ENCODE assay signal across 22 cellular contexts in genomic region chr13:84867246-84867645, GRCh38.
DNase-seq lines count a peak whose midpoint lies in the region; ATAC-seq and TF ChIP-seq lines count a peak whose summit lies in the region.
"Had no signal": no experiment of that assay in that cellular context is flagged by ENCODE, and none has a peak within 500 bp of the region (broad histone marks: within the 10 kb centered on the region; RNA-seq: fewer than 3 reads in every experiment).

No MANE protein-coding gene starts in this region.

- TF ChIP-seq POLR2A in breast epithelium (IDR thresholded peaks at IDR 0.05), result no peak

- no peak for ATAC-seq in HG03378 (IDR thresholded peaks at IDR 0.05; ENCODE audit: unreplicated experiment)
- ATAC-seq: activated CD8-positive, alpha-beta T cell treated with anti-CD3 and anti-CD28 coated beads for 36 hours; heart left ventricle; upper lobe of right lung had no signal

- H3K27ac Mint-ChIP-seq in MCF 10A (ENCODE audit: low read depth, unreplicated experiment), result no peak overlapping the region
- no peak overlapping the region for H3K27ac Mint-ChIP-seq in immature natural killer cell
- H3K27ac Mint-ChIP-seq: activated CD8-positive, alpha-beta T cell treated with anti-CD3 and anti-CD28 coated beads for 36 hours had no signal

- H3K27me3 Mint-ChIP-seq in MCF 10A (ENCODE audit: insufficient read depth, unreplicated experiment) (no peaks in the 10 kb centered on the region), immature natural killer cell (ENCODE audit: low read depth in 3 of 3) (peaks cover 0 to 1% (median 0%) of the 10 kb centered on the region in 3 donors)
- H3K27me3 Mint-ChIP-seq: activated CD8-positive, alpha-beta T cell treated with anti-CD3 and anti-CD28 coated beads for 36 hours had no signal

- DNase-seq in MCF 10A (ENCODE audit: unreplicated experiment), result peak; percentile 42
- DNase-seq in breast epithelium (ENCODE audit: low spot score in 2 of 2), result no peak
- DNase-seq in PC-9, result no peak
- peak; percentile 13 for DNase-seq in epithelial cell of proximal tubule (ENCODE audit: low read depth)
- DNase-seq in immature natural killer cell, result no peak
- DNase-seq in GM10248 (ENCODE audit: extremely low spot score), result no peak
- DNase-seq in NCI-H2081 treated with DMSO at 0.1 percent for 48 hours (lab: John Stamatoyannopoulos, UW), result no peak
- DNase-seq: activated CD4-positive, CD25-positive, alpha-beta regulatory T cell; activated CD8-positive, alpha-beta T cell treated with anti-CD3 and anti-CD28 coated beads for 36 hours; activated T-cell treated with anti-CD3 and anti-CD28 coated beads, Interleukin-2, amount 50 U/mL, for 1 hour; DND-41; heart left ventricle; KBM-7; MV-4-11; NCI-H187; NCI-H446; substantia nigra; T1000; upper lobe of right lung had no signal

- no peak overlapping the region for H3K27ac ChIP-seq in breast epithelium
- H3K27ac ChIP-seq in PC-9, result no peak overlapping the region
- H3K27ac ChIP-seq: heart left ventricle, RWPE1, upper lobe of right lung had no signal

- H3K27me3 ChIP-seq in breast epithelium (no peaks in the 10 kb centered on the region), PC-9 (ENCODE audit: insufficient read depth, low read depth) (no peaks in the 10 kb centered on the region)
- H3K27me3 ChIP-seq: heart left ventricle, upper lobe of right lung had no signal

- POLR2A ChIA-PET in MCF 10A (lab: Yijun Ruan, JAX), result no interaction called here
- POLR2A ChIA-PET in PC-9 (lab: Charles Lee; ENCODE audit: unreplicated experiment), result no interaction called here
- POLR2A ChIA-PET in GM10248 (lab: Yijun Ruan, JAX), result no interaction called here

- no peak overlapping the region for H3K4me3 ChIP-seq in breast epithelium
- no peak overlapping the region for H3K4me3 ChIP-seq in PC-9
- H3K4me3 ChIP-seq in epithelial cell of proximal tubule (ENCODE audit: low read depth, low read length), result no peak overlapping the region
- H3K4me3 ChIP-seq: heart left ventricle, upper lobe of right lung had no signal

- H3K4me3 Mint-ChIP-seq in MCF 10A (ENCODE audit: unreplicated experiment) (no peak overlapping the region), immature natural killer cell (no peak overlapping the region)
- H3K4me3 Mint-ChIP-seq: activated CD8-positive, alpha-beta T cell treated with anti-CD3 and anti-CD28 coated beads for 36 hours; neural crest cell had no signal

- CTCF ChIA-PET in MCF 10A (lab: Yijun Ruan, JAX) (interaction anchor here (0.8 kb wide), 1 partner anchor 14 kb away, joined by 3 read pairs; no protein-coding TSS in a partner anchor), PC-9 (lab: Charles Lee) (interaction anchor here (0.7 kb wide), 1 partner anchor 23 kb away, joined by 3 read pairs; no protein-coding TSS in a partner anchor), GM10248 (lab: Yijun Ruan, JAX) (no interaction called here)

- H3K9me3 Mint-ChIP-seq in MCF 10A (ENCODE audit: unreplicated experiment) (no peaks in the 10 kb centered on the region), immature natural killer cell (peaks cover 0 to 26% (median 4%) of the 10 kb centered on the region in 6 donors)

- no peaks in the 10 kb centered on the region for H3F3A ChIP-seq in PC-9 (ENCODE audit: insufficient read depth, low read depth)

- H2AFZ ChIP-seq in PC-9, result peak overlapping the region; percentile 44; the same call in 1 of the 2 replicates

- intact Hi-C loops in MCF 10A (cut with micrococcal nuclease) (no loop called here), breast epithelium (cut with DNase I; ENCODE audit: low total_unique reads) (no loop called here), PC-9 (cut with micrococcal nuclease; ENCODE audit: unreplicated experiment) (no loop called here)

- no peaks in the 10 kb centered on the region; the same call in 1 of the 2 replicates for H4K20me1 ChIP-seq in PC-9 (ENCODE audit: insufficient read depth)

- H3K4me1 ChIP-seq in breast epithelium, result no peaks in the 10 kb centered on the region
- no peaks in the 10 kb centered on the region for H3K4me1 ChIP-seq in PC-9 (replicated peaks; ENCODE audit: insufficient read depth)
- H3K4me1 ChIP-seq: heart left ventricle, upper lobe of right lung had no signal

- no peaks in the 10 kb centered on the region for H3K79me2 ChIP-seq in PC-9 (ENCODE audit: low read depth)

- TF ChIP-seq CTCF in MCF 10A (IDR thresholded peaks at IDR 0.05; ENCODE audit: unreplicated experiment), result no peak
- no peak for TF ChIP-seq CTCF in breast epithelium (IDR thresholded peaks at IDR 0.05)
- no peak for TF ChIP-seq CTCF in PC-9 (conservative IDR thresholded peaks at IDR 0.05)
- TF ChIP-seq CTCF in epithelial cell of proximal tubule (conservative IDR thresholded peaks at IDR 0.05; ENCODE audit: low read depth, low read length), result no peak
- TF ChIP-seq CTCF in GM10248 (IDR thresholded peaks at IDR 0.05; ENCODE audit: control extremely low read depth, extremely low read depth, low read depth, missing control alignments), result no peak

- H3K9me2 ChIP-seq in PC-9 (ENCODE audit: insufficient read depth), result no peaks in the 10 kb centered on the region

- no TSS peak for BruUV-seq in MCF 10A (replicated peaks; lab: Mats Ljungman, UMichigan)
- no TSS peak for BruUV-seq in PC-9 (replicated peaks; lab: Mats Ljungman, UMichigan)

- H3K9me3 ChIP-seq in breast epithelium (no peaks in the 10 kb centered on the region), PC-9 (ENCODE audit: insufficient read depth, low read depth) (no peaks in the 10 kb centered on the region)
- H3K9me3 ChIP-seq: heart left ventricle, upper lobe of right lung had no signal

- H3K4me1 Mint-ChIP-seq in MCF 10A (ENCODE audit: insufficient read depth, unreplicated experiment) (peaks cover 16% of the 10 kb centered on the region), immature natural killer cell (no peaks in the 10 kb centered on the region)

- no peak overlapping the region for H3K4me2 ChIP-seq in PC-9

- H3K36me3 ChIP-seq in breast epithelium (no peaks in the 10 kb centered on the region), PC-9 (ENCODE audit: low read depth) (no peaks in the 10 kb centered on the region)
- H3K36me3 ChIP-seq: heart left ventricle, upper lobe of right lung had no signal

- H3K36me3 Mint-ChIP-seq in MCF 10A (ENCODE audit: insufficient read depth, unreplicated experiment), result no peaks in the 10 kb centered on the region
- H3K36me3 Mint-ChIP-seq in immature natural killer cell, result no peaks in the 10 kb centered on the region

Comparison
In these comparisons a context has a peak if more than half of its experiments do, and no peak if none do; other contexts are left out.
1. DNase-seq: peak in MCF 10A (single experiment) and epithelial cell of proximal tubule (single experiment); none in breast epithelium (0 of 2), PC-9 (0 of 2), immature natural killer cell (0 of 3), GM10248 (single experiment) and NCI-H2081 treated with DMSO at 0.1 percent for 48 hours (single experiment).